Comparison of ENCODE assay signal across 29 cellular contexts in genomic region chr3:164608554-164609276, GRCh38.
DNase-seq lines count a peak whose midpoint lies in the region; ATAC-seq and TF ChIP-seq lines count a peak whose summit lies in the region.
"Had no signal": no experiment of that assay in that cellular context is flagged by ENCODE, and none has a peak within 500 bp of the region (broad histone marks: within the 10 kb centered on the region; RNA-seq: fewer than 3 reads in every experiment).

No MANE protein-coding gene starts in this region.

- peak overlapping the region; percentile 32 for H3K27ac ChIP-seq in KMS-11
- H3K27ac ChIP-seq: cardiac muscle cell, HL-60, parathyroid adenoma, thoracic aorta had no signal

- peak; percentile 50 for DNase-seq in COLO829 (ENCODE audit: low spot score)
- DNase-seq in SK-MEL-5 (ENCODE audit: low read depth, low spot score) = peak; percentile 88
- DNase-seq in foreskin melanocyte = peak; percentile 45
- no peak for DNase-seq in head of caudate nucleus
- no peak for DNase-seq in NK-92 treated with Interleukin-12 subunit alpha and Interleukin-12 subunit beta, amount 100 ng/mL, for 24 hours (lab: John Stamatoyannopoulos, UW)
- DNase-seq: ACHN; activated CD4-positive, alpha-beta T cell treated with anti-CD3 and anti-CD28 coated beads, Interleukin-2, amount 10 ng/mL, durations not matched to agents 24 days and 14 days; activated CD8-positive, alpha-beta memory T cell treated with anti-CD3 and anti-CD28 coated beads for 24 hours; activated naive CD4-positive, alpha-beta T cell treated with anti-CD3 and anti-CD28 coated beads, Interleukin-2, amount 50 U/mL, for 16 hours; activated T-cell treated with anti-CD3 and anti-CD28 coated beads for 4 hours; CD4-positive, alpha-beta memory T cell; effector CD4-positive, alpha-beta T cell; hypothalamus; left colon; NCI-H1436 treated with DMSO at 0.1 percent for 48 hours; right cardiac atrium; SIG-M5; stimulated activated CD4-positive, alpha-beta T cell treated with anti-CD3 and anti-CD28 coated beads, Interleukin-2, amount 100 ng/mL, for 24 hours; stimulated activated CD8-positive, alpha-beta memory T cell treated with anti-CD3 and anti-CD28 coated beads, Interleukin-4, amount 100 ng/mL, for 48 hours; stimulated activated naive CD8-positive, alpha-beta T cell treated with anti-CD3 and anti-CD28 coated beads, Interleukin-15, amount 100 ng/mL, for 72 hours; SW 1271; T-helper 9 cell had no signal

- no peak for ATAC-seq in HG03159 (IDR thresholded peaks at IDR 0.05; ENCODE audit: unreplicated experiment)
- ATAC-seq: left colon; right cardiac atrium; stimulated activated naive CD8-positive, alpha-beta T cell treated with anti-CD3 and anti-CD28 coated beads, Interleukin-15, amount 100 ng/mL, for 72 hours; WTC11 had no signal

- no peaks in the 10 kb centered on the region for H4K20me1 ChIP-seq in KMS-11 (ENCODE audit: insufficient read depth)

- no peak for TF ChIP-seq CTCF in KMS-11 (conservative IDR thresholded peaks at IDR 0.05; ENCODE audit: low read depth, low read length)

- peak overlapping the region; percentile 7; the same call in 1 of the 2 replicates for H3K9ac ChIP-seq in KMS-11
- H3K9ac ChIP-seq: parathyroid adenoma had no signal

- in situ Hi-C loops in SK-MEL-5 (cut with HindIII; ENCODE audit: low pct_unique_long_range_greater_than_20kb, low sequenced_read_pairs) = no loop called here

- no peaks in the 10 kb centered on the region for H3K36me3 ChIP-seq in KMS-11 (ENCODE audit: insufficient read depth)
- H3K36me3 ChIP-seq: cardiac muscle cell, thoracic aorta had no signal

- H3K4me3 ChIP-seq in KMS-11 (IDR thresholded peaks at IDR 0.05; ENCODE audit: insufficient read depth, low read depth, low read length) = peak overlapping the region; percentile 68
- H3K4me3 ChIP-seq: cardiac muscle cell, thoracic aorta had no signal

- intact Hi-C loops in head of caudate nucleus (cut with DNase I) = no loop called here

- peak overlapping the region; percentile 81 for H3K4me2 ChIP-seq in KMS-11

- H2AFZ ChIP-seq in KMS-11 (ENCODE audit: low read depth) = peak overlapping the region; percentile 27; the same call in 1 of the 2 replicates
- H2AFZ ChIP-seq: parathyroid adenoma had no signal

- H3K27me3 ChIP-seq in KMS-11 (ENCODE audit: insufficient read depth, low read depth) = no peaks in the 10 kb centered on the region
- H3K27me3 ChIP-seq: cardiac muscle cell had no signal

- H3K4me1 ChIP-seq in KMS-11 (ENCODE audit: low read depth, poor library complexity, severe bottlenecking) = peaks cover 59% of the 10 kb centered on the region
- H3K4me1 ChIP-seq: parathyroid adenoma had no signal

- no peaks in the 10 kb centered on the region for H3K79me2 ChIP-seq in KMS-11 (ENCODE audit: insufficient read depth, low read depth)
- H3K79me2 ChIP-seq: parathyroid adenoma had no signal

Comparison
In these comparisons a context has a peak if more than half of its experiments do, and no peak if none do; other contexts are left out.
1. DNase-seq: peak in COLO829 (single experiment), SK-MEL-5 (single experiment) and foreskin melanocyte (single experiment); none in head of caudate nucleus (0 of 42) and NK-92 treated with Interleukin-12 subunit alpha and Interleukin-12 subunit beta, amount 100 ng/mL, for 24 hours (single experiment).